Comparison of ENCODE assay signal across 8 cellular contexts in the genomic region with DNA sequence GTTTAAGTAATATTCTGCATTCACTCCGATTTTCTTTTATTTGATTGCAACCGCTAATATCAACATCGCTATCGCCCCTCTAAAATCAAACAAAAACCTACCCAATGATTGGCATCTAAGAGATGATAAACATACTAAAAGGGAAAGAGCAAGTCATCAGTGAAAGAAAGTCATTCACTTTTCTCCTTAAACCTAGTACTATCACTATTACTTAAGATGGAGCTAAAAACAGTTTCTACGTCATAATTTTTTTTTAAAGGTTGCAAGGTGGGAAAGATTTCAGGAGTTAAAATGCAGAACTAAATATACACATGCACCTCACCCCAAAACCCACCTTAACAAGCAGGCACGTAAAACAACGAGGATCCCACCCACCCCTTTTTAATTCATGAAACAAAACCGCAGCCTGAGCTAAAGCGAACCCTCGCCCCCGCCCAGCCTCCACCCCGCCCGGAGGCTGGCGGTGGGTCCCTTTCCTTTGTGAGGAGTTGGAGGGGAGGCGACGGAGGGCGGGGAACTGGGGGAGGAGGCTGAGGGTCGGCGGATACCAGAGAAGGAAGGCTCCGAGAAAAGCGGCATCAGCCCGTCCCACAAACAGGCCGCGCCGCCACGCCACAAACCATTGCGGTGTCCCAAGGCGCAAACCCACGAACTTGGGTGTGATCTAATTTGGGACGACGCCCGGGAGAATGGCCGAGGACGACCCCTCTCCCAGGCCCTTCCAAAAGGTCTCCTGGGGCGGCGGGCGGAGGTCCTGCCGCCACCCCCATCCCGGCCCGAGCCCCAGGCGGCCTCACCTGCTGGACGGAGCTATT. TPM values are rescaled to one million over a fixed set of nuclear protein-coding genes. Genes with fewer than 3 reads are reported as not detected.
DNase-seq lines count a peak whose midpoint lies in the region; ATAC-seq and TF ChIP-seq lines count a peak whose summit lies in the region.

No MANE protein-coding gene starts in this region.

- H4K20me1 ChIP-seq in mammary epithelial cell (ENCODE audit: insufficient read depth, low read length): no peaks in the 10 kb centered on the region

- dilution Hi-C loops in mammary epithelial cell (cut with HindIII; ENCODE audit: low sequenced_read_pairs): no loop called here

- H3K79me2 ChIP-seq in mammary epithelial cell (ENCODE audit: insufficient read depth, low read length): peaks cover 59% of the 10 kb centered on the region

- no peaks in the 10 kb centered on the region for H3K27me3 ChIP-seq in mammary epithelial cell (ENCODE audit: insufficient read depth, low read length)

- H3K9me3 ChIP-seq in mammary epithelial cell (replicated peaks; ENCODE audit: insufficient read depth, low read length): no peaks in the 10 kb centered on the region

- in situ Hi-C loops in mammary epithelial cell (cut with MboI; ENCODE audit: low sequenced_read_pairs in 2 of 2): no loop called here

- peaks cover 2% of the 10 kb centered on the region for H3K27me3 Mint-ChIP-seq in IgD-negative memory B cell

- H3K4me3 Mint-ChIP-seq in IgD-negative memory B cell: peak overlapping the region; percentile 95 to 100 (median 97)

- peak overlapping the region; percentile 95 for H2AFZ ChIP-seq in mammary epithelial cell (ENCODE audit: low read depth, low read length)

- intact Hi-C loops in mammary epithelial cell (cut with micrococcal nuclease): loop anchor here (10.0 kb wide), 1 partner anchor 218 kb away; a partner anchor contains a TSS

- H3K27ac ChIP-seq in VCaP (peak overlapping the region; percentile 98), mammary epithelial cell (ENCODE audit: insufficient read depth, low read depth, low read length) (peak overlapping the region; percentile 97)

- H3K4me3 ChIP-seq in mammary epithelial cell (replicated peaks in 1 of 3; ENCODE audit: insufficient read depth in 1 of 3, low read depth in 2 of 3, low read length in 3 of 3): peak overlapping the region; percentile 68 to 90 (median 78)

- CTCF ChIA-PET in mammary epithelial cell (lab: Charles Lee; ENCODE audit: low non-redundant PET): no interaction called here

- H3K9ac ChIP-seq in mammary epithelial cell (ENCODE audit: insufficient read depth, low read length): peak overlapping the region; percentile 93

- H3K9me3 Mint-ChIP-seq in IgD-negative memory B cell: no peaks in the 10 kb centered on the region

- H3K27ac Mint-ChIP-seq in IgD-negative memory B cell: peak overlapping the region; percentile 98 to 100 (median 99)

- WGBS in mammary epithelial cell (ENCODE audit: low coverage, missing lambda C conversion rate): 2% methylated on average over 8 of the region's 42 CpGs

- no TSS peak for BruUV-seq in mammary epithelial cell (replicated peaks; lab: Mats Ljungman, UMichigan)

- peaks cover 9% of the 10 kb centered on the region for H3K4me1 ChIP-seq in mammary epithelial cell (ENCODE audit: insufficient read depth, low read length)

- peak overlapping the region; percentile 79 for H3K4me2 ChIP-seq in mammary epithelial cell (ENCODE audit: insufficient read depth, low read depth, low read length)

- H3K4me1 Mint-ChIP-seq in IgD-negative memory B cell: peaks cover 34 to 37% (median 37%) of the 10 kb centered on the region in 3 donors

- DNase-seq in DMS 273 treated with DMSO at 0.1 percent for 48 hours (lab: John Stamatoyannopoulos, UW) (peak; percentile 30), mammary epithelial cell (peak; percentile 12), kidney tubule cell (ENCODE audit: low spot score) (peak; percentile 29), H4 (ENCODE audit: low spot score) (no peak)
- peak; percentile 71 for DNase-seq in stimulated activated CD4-positive, alpha-beta T cell treated with anti-CD3 and anti-CD28 coated beads, Interleukin-2, amount 100 ng/mL, for 24 hours

- H3K36me3 ChIP-seq in mammary epithelial cell (ENCODE audit: insufficient read depth, low read length): no peaks in the 10 kb centered on the region

- no peaks in the 10 kb centered on the region for H3K36me3 Mint-ChIP-seq in IgD-negative memory B cell

- TF ChIP-seq CTCF in VCaP (conservative IDR thresholded peaks at IDR 0.05) (no peak), mammary epithelial cell (conservative IDR thresholded peaks at IDR 0.05 in 1 of 2, IDR thresholded peaks at IDR 0.05 in 1 of 2; ENCODE audit: extremely low read depth in 1 of 2, insufficient read depth in 1 of 2, low read depth in 1 of 2, low read length in 2 of 2) (no peak)

- ATAC-seq in GM21515 (IDR thresholded peaks at IDR 0.05; ENCODE audit: unreplicated experiment): peak; percentile 13

RNA-seq across cellular contexts. Expression of a gene that starts 0.8 kb away (rescaled TPM):
- polyA plus RNA-seq in IgD-negative memory B cell (76.6 TPM), mammary epithelial cell (84.3 TPM)
- 100 to 1,000 TPM; 117 to 126 TPM for total RNA-seq in mammary epithelial cell
- polyA minus RNA-seq in mammary epithelial cell: 303 TPM
- total RNA-seq in H4 (2014; rRNA removed; shearing (Covaris generic)): 89.6 and 94.6 TPM in 2 replicates
